ENCODE assay signal across 11 cellular contexts in the genomic region with DNA sequence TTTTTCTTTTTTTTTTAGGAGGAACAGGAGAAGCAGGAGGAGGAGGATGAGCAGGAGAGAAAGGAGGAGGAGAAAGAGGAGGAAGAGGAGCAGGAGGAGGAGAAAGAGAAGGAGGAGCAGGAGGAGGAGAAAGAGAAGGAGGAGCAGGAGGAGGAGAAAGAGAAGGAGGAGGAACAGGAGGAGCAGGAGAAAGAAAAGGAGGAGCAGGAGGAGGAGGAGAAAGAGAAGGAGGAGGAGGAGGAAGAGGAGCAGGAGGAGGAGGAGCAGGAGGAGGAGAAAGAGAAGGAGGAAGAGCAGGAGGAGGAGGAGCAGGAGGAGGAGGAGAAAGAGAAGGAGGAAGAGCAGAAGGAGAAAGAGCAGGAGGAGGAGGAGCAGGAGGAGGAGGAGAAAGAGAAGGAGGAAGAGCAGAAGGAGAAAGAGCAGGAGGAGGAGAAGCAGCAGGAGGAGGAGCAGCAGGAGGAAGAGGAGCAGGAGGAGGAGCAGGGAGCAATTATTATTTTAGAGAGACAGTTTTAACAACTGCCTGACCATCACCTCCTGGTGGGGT. TPM values are rescaled to one million over a fixed set of nuclear protein-coding genes. Genes with fewer than 3 reads are reported as not detected.
DNase-seq lines count a peak whose midpoint lies in the region; ATAC-seq and TF ChIP-seq lines count a peak whose summit lies in the region.
"Not testable (repeated sequence)": the region's sequence is repeated elsewhere in the genome, so short reads cannot be mapped to it uniquely, and the experiment has no call there.
"Had no signal": no experiment of that assay in that cellular context is flagged by ENCODE, and none has a peak within 500 bp of the region (broad histone marks: within the 10 kb centered on the region; RNA-seq: fewer than 3 reads in every experiment).

No MANE protein-coding gene starts in this region.

- not testable (repeated sequence) for H3K36me3 Mint-ChIP-seq in activated CD8-positive, alpha-beta T cell treated with anti-CD3 and anti-CD28 coated beads for 36 hours (ENCODE audit: low read depth); activated naive CD8-positive, alpha-beta T cell; effector memory CD8-positive, alpha-beta T cell (ENCODE audit: insufficient read depth); stimulated activated naive CD8-positive, alpha-beta T cell treated with anti-CD3 and anti-CD28 coated beads, Interleukin-15, Interleukin-2, amounts not matched to agents 100 ng/mL and 50 ng/mL, for 24 hours (ENCODE audit: low read depth)

- TF ChIP-seq RAD21 in HCT116 (IDR thresholded peaks at IDR 0.05; ENCODE audit: low read depth) = not testable (repeated sequence)

- not testable (repeated sequence) for H3K27ac ChIP-seq in BLaER1; HCT116 (ENCODE audit: low read depth, low read length); PC-3 (ENCODE audit: low read length)

- TF ChIP-seq POLR2A in HCT116 (IDR thresholded peaks at IDR 0.05; ENCODE audit: borderline replicate concordance, extremely low read depth, insufficient read depth, insufficient read length) = not testable (repeated sequence)

- not testable (repeated sequence) for H3K79me2 ChIP-seq in HCT116 (ENCODE audit: insufficient read depth, low read length); PC-3 (ENCODE audit: low read length)

- H4K20me1 ChIP-seq in BLaER1; HCT116 (ENCODE audit: insufficient read depth); PC-3 (ENCODE audit: low read length): not testable (repeated sequence)

- H3F3A ChIP-seq in PC-3 (ENCODE audit: low read length, unreplicated experiment) = not testable (repeated sequence)

- not testable (repeated sequence) for BruUV-seq in HCT116 (replicated peaks; lab: Mats Ljungman, UMichigan); PC-3 (replicated peaks; lab: Mats Ljungman, UMichigan)

- DNase-seq in HCT116 (ENCODE audit: low read depth, low spot score); effector memory CD8-positive, alpha-beta T cell: not testable (repeated sequence)
- peak; percentile 4 for DNase-seq in PC-3
- DNase-seq in activated CD8-positive, alpha-beta T cell treated with anti-CD3 and anti-CD28 coated beads for 36 hours = peak; percentile 7

- not testable (repeated sequence) for H3K36me3 ChIP-seq in BLaER1; HCT116 (ENCODE audit: control insufficient read depth in 1 of 2, insufficient read depth in 2 of 2, low read length in 2 of 2); PC-3 (ENCODE audit: low read depth, low read length)

- peak; percentile 65 for ATAC-seq in HCT116
- ATAC-seq in PC-3 = peak; percentile 49
- ATAC-seq in activated CD8-positive, alpha-beta T cell treated with anti-CD3 and anti-CD28 coated beads for 36 hours; effector memory CD8-positive, alpha-beta T cell (replicated peaks): not testable (repeated sequence)

- not testable (repeated sequence) for H3K9me2 ChIP-seq in HCT116 (ENCODE audit: insufficient read depth); PC-3 (replicated peaks; ENCODE audit: low read length)

- peaks cover 71% of the 10 kb centered on the region for H3K27me3 ChIP-seq in BLaER1
- not testable (repeated sequence) for H3K27me3 ChIP-seq in HCT116 (ENCODE audit: insufficient read depth, low read length); PC-3 (ENCODE audit: low read length); mononuclear cell (ENCODE audit: insufficient read depth, low read length)

- not testable (repeated sequence) for H3K9me3 ChIP-seq in BLaER1; HCT116 (ENCODE audit: control insufficient read depth in 1 of 2, insufficient read depth in 1 of 2, low read depth in 1 of 2, low read length in 2 of 2); PC-3 (ENCODE audit: low read length); mononuclear cell (ENCODE audit: low read depth, low read length)

- not testable (repeated sequence) for H3K9ac ChIP-seq in BLaER1; HCT116 (ENCODE audit: low read length)
- peak overlapping the region; percentile 24; the same call in 1 of the 2 replicates for H3K9ac ChIP-seq in PC-3 (ENCODE audit: low read length)

- CTCF ChIA-PET in HCT116 (lab: Charles Lee) = not testable (repeated sequence)
- CTCF ChIA-PET in PC-3 (lab: Charles Lee) = interaction anchor here (0.7 kb wide), 1 partner anchor 146 kb away, joined by 3 read pairs; no protein-coding TSS in a partner anchor
- CTCF ChIA-PET in activated CD8-positive, alpha-beta T cell treated with anti-CD3 and anti-CD28 coated beads for 36 hours (lab: Charles Lee) = interaction anchor here (1.6 kb wide), 1 partner anchor 236 kb away, joined by 4 read pairs; the partner anchor contains the start of genes NDUFB11 and RBM10

- H2AFZ ChIP-seq in HCT116 (ENCODE audit: low read depth, low read length, poor library complexity, severe bottlenecking); PC-3 (ENCODE audit: low read length): not testable (repeated sequence)

- H3K4me2 ChIP-seq in BLaER1 (peak overlapping the region; percentile 34), HCT116 (ENCODE audit: low read length) (0 out of 2 replicates have a peak overlapping the region, but pooled peaks have one; percentile 35), PC-3 (ENCODE audit: low read length) (peak overlapping the region; percentile 16; the same call in 1 of the 2 replicates)

- peak overlapping the region; percentile 58 for H3K4me3 Mint-ChIP-seq in activated CD8-positive, alpha-beta T cell treated with anti-CD3 and anti-CD28 coated beads for 36 hours
- H3K4me3 Mint-ChIP-seq in activated naive CD8-positive, alpha-beta T cell = peak overlapping the region; percentile 70
- H3K4me3 Mint-ChIP-seq in effector memory CD8-positive, alpha-beta T cell = peak overlapping the region; percentile 70 to 75
- peak overlapping the region; percentile 63 for H3K4me3 Mint-ChIP-seq in stimulated activated naive CD8-positive, alpha-beta T cell treated with anti-CD3 and anti-CD28 coated beads, Interleukin-15, Interleukin-2, amounts not matched to agents 100 ng/mL and 50 ng/mL, for 24 hours

- RAD21 ChIA-PET in HCT116 (lab: Charles Lee; ENCODE audit: low non-redundant PET in 1 of 2, low total read pairs in 2 of 2, uncharacterized antibody in 2 of 2, unreplicated experiment in 2 of 2) = not testable (repeated sequence)

- intact Hi-C loops in HCT116 (cut with micrococcal nuclease); activated CD8-positive, alpha-beta T cell treated with anti-CD3 and anti-CD28 coated beads for 36 hours (cut with micrococcal nuclease): not testable (repeated sequence)
- intact Hi-C loops in PC-3 (cut with micrococcal nuclease) = loop anchor here (5.0 kb wide), 2 partner anchors 69 to 101 kb away; partner anchors contain the start of gene ZNF41

- not testable (repeated sequence) for TF ChIP-seq CTCF in HCT116 (IDR thresholded peaks at IDR 0.05 in 2 of 3, conservative IDR thresholded peaks at IDR 0.05 in 1 of 3; ENCODE audit: borderline replicate concordance in 1 of 3, insufficient read depth in 1 of 3, low read depth in 2 of 3, low read length in 2 of 3); PC-3 (conservative IDR thresholded peaks at IDR 0.05; ENCODE audit: low read depth, low read length); activated CD8-positive, alpha-beta T cell treated with anti-CD3 and anti-CD28 coated beads for 36 hours (IDR thresholded peaks at IDR 0.05)

- H3K4me1 ChIP-seq in BLaER1 = peaks cover 11% of the 10 kb centered on the region; the same call in 1 of the 2 replicates
- H3K4me1 ChIP-seq in HCT116 (ENCODE audit: control insufficient read depth in 1 of 2, insufficient read depth in 2 of 2, low read length in 2 of 2); PC-3 (ENCODE audit: insufficient read depth, low read length); mononuclear cell (ENCODE audit: insufficient read depth, low read length): not testable (repeated sequence)

- peak overlapping the region; percentile 61 for H3K27ac Mint-ChIP-seq in activated CD8-positive, alpha-beta T cell treated with anti-CD3 and anti-CD28 coated beads for 36 hours
- not testable (repeated sequence) for H3K27ac Mint-ChIP-seq in activated naive CD8-positive, alpha-beta T cell
- peak overlapping the region; percentile 64 to 83 for H3K27ac Mint-ChIP-seq in effector memory CD8-positive, alpha-beta T cell
- peak overlapping the region; percentile 45 for H3K27ac Mint-ChIP-seq in stimulated activated naive CD8-positive, alpha-beta T cell treated with anti-CD3 and anti-CD28 coated beads, Interleukin-15, Interleukin-2, amounts not matched to agents 100 ng/mL and 50 ng/mL, for 24 hours

- H3K9me3 Mint-ChIP-seq in activated CD8-positive, alpha-beta T cell treated with anti-CD3 and anti-CD28 coated beads for 36 hours; activated naive CD8-positive, alpha-beta T cell (ENCODE audit: low read depth); effector memory CD8-positive, alpha-beta T cell; stimulated activated naive CD8-positive, alpha-beta T cell treated with anti-CD3 and anti-CD28 coated beads, Interleukin-15, Interleukin-2, amounts not matched to agents 100 ng/mL and 50 ng/mL, for 24 hours: not testable (repeated sequence)

- not testable (repeated sequence) for H3K4me3 ChIP-seq in BLaER1; HCT116 (replicated peaks in 1 of 2; ENCODE audit: low read depth in 1 of 2, low read length in 2 of 2)
- H3K4me3 ChIP-seq in PC-3 (ENCODE audit: low read length) (0 out of 2 replicates have a peak overlapping the region, but pooled peaks have one; percentile 31), mononuclear cell (ENCODE audit: low read length) (peak overlapping the region; percentile 4)

- H3K27me3 Mint-ChIP-seq in activated CD8-positive, alpha-beta T cell treated with anti-CD3 and anti-CD28 coated beads for 36 hours; activated naive CD8-positive, alpha-beta T cell; effector memory CD8-positive, alpha-beta T cell; stimulated activated naive CD8-positive, alpha-beta T cell treated with anti-CD3 and anti-CD28 coated beads, Interleukin-15, Interleukin-2, amounts not matched to agents 100 ng/mL and 50 ng/mL, for 24 hours: not testable (repeated sequence)

- POLR2A ChIA-PET in HCT116 (lab: Charles Lee) = not testable (repeated sequence)
- POLR2A ChIA-PET in PC-3 (lab: Charles Lee; ENCODE audit: unreplicated experiment) = interaction anchor here (0.6 kb wide), 1 partner anchor 19 kb away, joined by 3 read pairs; no protein-coding TSS in a partner anchor
- POLR2A ChIA-PET in activated CD8-positive, alpha-beta T cell treated with anti-CD3 and anti-CD28 coated beads for 36 hours (lab: Charles Lee) = interaction anchor here (0.7 to 1.7 kb wide), 2 partner anchors 119 to 190 kb away, joined by 3 to 8 read pairs; no protein-coding TSS in a partner anchor

- H3K4me1 Mint-ChIP-seq in activated CD8-positive, alpha-beta T cell treated with anti-CD3 and anti-CD28 coated beads for 36 hours (ENCODE audit: low read depth) = peaks cover 17% of the 10 kb centered on the region
- H3K4me1 Mint-ChIP-seq in activated naive CD8-positive, alpha-beta T cell (ENCODE audit: low read depth) = peaks cover 25% of the 10 kb centered on the region
- not testable (repeated sequence) for H3K4me1 Mint-ChIP-seq in effector memory CD8-positive, alpha-beta T cell (ENCODE audit: low read depth in 2 of 2)
- peaks cover 21% of the 10 kb centered on the region for H3K4me1 Mint-ChIP-seq in stimulated activated naive CD8-positive, alpha-beta T cell treated with anti-CD3 and anti-CD28 coated beads, Interleukin-15, Interleukin-2, amounts not matched to agents 100 ng/mL and 50 ng/mL, for 24 hours (ENCODE audit: low read depth)

RNA-seq across cellular contexts. Expression of gene ZNF157, which starts 10.5 kb away (rescaled TPM):
- total RNA-seq in HCT116 (2021; ENCODE audit: unreplicated experiment) = not detected
- polyA plus RNA-seq in HCT116 (2012) = not detected in 2 replicates
- total RNA-seq in PC-3 (2014; rRNA removed) = 0.07 and 0.12 TPM in 2 replicates
- total RNA-seq in activated CD8-positive, alpha-beta T cell treated with anti-CD3 and anti-CD28 coated beads for 36 hours = 1 to 10 TPM in 1 of 2 experiments, under 1 TPM in 1; 0.52 to 1.0 TPM
- 0.63 TPM for total RNA-seq in mononuclear cell
- total RNA-seq: Calu3, smooth muscle cell, vagina had no signal
- polyA plus RNA-seq: smooth muscle cell had no signal
